ENCODE assay signal across 17 cellular contexts in genomic region chr2:24929230-24929629, GRCh38. TPM values are rescaled to one million over a fixed set of nuclear protein-coding genes. Genes with fewer than 3 reads are reported as not detected.
DNase-seq lines count a peak whose midpoint lies in the region; ATAC-seq and TF ChIP-seq lines count a peak whose summit lies in the region.
"Had no signal": no experiment of that assay in that cellular context is flagged by ENCODE, and none has a peak within 500 bp of the region (broad histone marks: within the 10 kb centered on the region; RNA-seq: fewer than 3 reads in every experiment).

No MANE protein-coding gene starts in this region.

- H3K27me3 ChIP-seq in GM23338 (ENCODE audit: insufficient read depth) (no peaks in the 10 kb centered on the region), GM23248 (replicated peaks; ENCODE audit: insufficient read depth) (no peaks in the 10 kb centered on the region)
- H3K27me3 ChIP-seq: BE2C had no signal

- in situ Hi-C loops in astrocyte of the cerebellum (cut with HindIII; ENCODE audit: low sequenced_read_pairs): no loop called here
- in situ Hi-C loops in GM23248 (cut with MboI): no loop called here

- no peaks in the 10 kb centered on the region; the same call in 1 of the 2 replicates for H3K9me2 ChIP-seq in GM23338 (ENCODE audit: insufficient read depth)
- no peaks in the 10 kb centered on the region for H3K9me2 ChIP-seq in GM23248 (ENCODE audit: insufficient read depth)

- CTCF ChIA-PET in activated CD4-positive, alpha-beta T cell treated with anti-CD3 and anti-CD28 coated beads, Interleukin-2, amount 10 ng/mL, durations not matched to agents 7 days and 5 days (lab: Charles Lee): no interaction called here

- H3K27ac ChIP-seq in GM23338 (ENCODE audit: low read depth): no peak overlapping the region
- no peak overlapping the region for H3K27ac ChIP-seq in GM23248

- POLR2A ChIA-PET in activated CD4-positive, alpha-beta T cell treated with anti-CD3 and anti-CD28 coated beads, Interleukin-2, amount 10 ng/mL, durations not matched to agents 7 days and 5 days (lab: Charles Lee): no interaction called here

- peaks cover 20% of the 10 kb centered on the region for H3K4me1 Mint-ChIP-seq in GM23338
- peaks cover 6% of the 10 kb centered on the region for H3K4me1 Mint-ChIP-seq in activated CD4-positive, alpha-beta T cell treated with anti-CD3 and anti-CD28 coated beads, Interleukin-2, amount 10 ng/mL, durations not matched to agents 7 days and 5 days

- no peaks in the 10 kb centered on the region for H3K36me3 Mint-ChIP-seq in GM23338 (ENCODE audit: low read depth)
- H3K36me3 Mint-ChIP-seq in activated CD4-positive, alpha-beta T cell treated with anti-CD3 and anti-CD28 coated beads, Interleukin-2, amount 10 ng/mL, durations not matched to agents 7 days and 5 days (ENCODE audit: low read depth): no peaks in the 10 kb centered on the region
- H3K36me3 Mint-ChIP-seq: CD4-positive, alpha-beta memory T cell had no signal

- ATAC-seq in GM23338 (no peak), left lobe of liver (no peak)

- no peak overlapping the region for H3K4me2 ChIP-seq in GM23338
- H3K4me2 ChIP-seq in GM23248 (ENCODE audit: unreplicated experiment): no peak overlapping the region

- H3K36me3 ChIP-seq in GM23338 (ENCODE audit: insufficient read depth): no peaks in the 10 kb centered on the region
- no peaks in the 10 kb centered on the region for H3K36me3 ChIP-seq in GM23248 (ENCODE audit: low read depth)
- H3K36me3 ChIP-seq: BE2C had no signal

- H3K4me1 ChIP-seq in GM23338 (ENCODE audit: insufficient read depth) (peaks cover 16% of the 10 kb centered on the region), GM23248 (ENCODE audit: insufficient read depth) (0 out of 2 replicates have a peak, but pooled peaks cover 12% of the 10 kb centered on the region)
- H3K4me1 ChIP-seq: BE2C had no signal

- H3K27ac Mint-ChIP-seq in GM23338: no peak overlapping the region
- H3K27ac Mint-ChIP-seq in activated CD4-positive, alpha-beta T cell treated with anti-CD3 and anti-CD28 coated beads, Interleukin-2, amount 10 ng/mL, durations not matched to agents 7 days and 5 days: no peak overlapping the region
- H3K27ac Mint-ChIP-seq: IgD-negative memory B cell had no signal

- H3K9me3 ChIP-seq in GM23248 (ENCODE audit: low read depth): no peaks in the 10 kb centered on the region
- H3K9me3 ChIP-seq: BE2C had no signal

- no peak overlapping the region for H3K9ac ChIP-seq in GM23248

- H3K4me3 ChIP-seq in GM23338 (no peak overlapping the region), astrocyte of the cerebellum (ENCODE audit: low read depth, low read length) (no peak overlapping the region), GM23248 (no peak overlapping the region)

- no peak overlapping the region for H2AFZ ChIP-seq in GM23338
- no peak overlapping the region for H2AFZ ChIP-seq in GM23248

- H3K4me3 Mint-ChIP-seq in GM23338: no peak overlapping the region
- no peak overlapping the region for H3K4me3 Mint-ChIP-seq in activated CD4-positive, alpha-beta T cell treated with anti-CD3 and anti-CD28 coated beads, Interleukin-2, amount 10 ng/mL, durations not matched to agents 7 days and 5 days
- H3K4me3 Mint-ChIP-seq: CD4-positive, alpha-beta memory T cell; IgD-negative memory B cell had no signal

- H3F3A ChIP-seq in GM23338 (replicated peaks; ENCODE audit: low read depth) (no peaks in the 10 kb centered on the region; the same call in 1 of the 2 replicates), GM23248 (ENCODE audit: insufficient read depth) (no peaks in the 10 kb centered on the region)

- no peaks in the 10 kb centered on the region for H3K27me3 Mint-ChIP-seq in GM23338 (ENCODE audit: insufficient read depth, low read depth, poor library complexity)
- no peaks in the 10 kb centered on the region for H3K27me3 Mint-ChIP-seq in activated CD4-positive, alpha-beta T cell treated with anti-CD3 and anti-CD28 coated beads, Interleukin-2, amount 10 ng/mL, durations not matched to agents 7 days and 5 days
- H3K27me3 Mint-ChIP-seq: CD4-positive, alpha-beta memory T cell had no signal

- DNase-seq in GM23338 (ENCODE audit: low spot score) (peak; percentile 44), HT-29 (ENCODE audit: low spot score) (peak; percentile 28), astrocyte of the cerebellum (ENCODE audit: low read depth) (no peak), left lobe of liver (ENCODE audit: low spot score) (peak; percentile 18), NOMO-1 treated with DMSO at 0.1 percent for 48 hours (lab: John Stamatoyannopoulos, UW; ENCODE audit: unreplicated experiment) (no peak), GM23248 (no peak)
- DNase-seq in activated CD4-positive, alpha-beta T cell treated with anti-CD3 and anti-CD28 coated beads, Interleukin-2, amount 10 ng/mL, durations not matched to agents 7 days and 5 days: no peak
- DNase-seq: BE2C; Calu3; CD4-positive, alpha-beta memory T cell; DMS79 treated with DMSO at 0.1 percent for 48 hours; GOT3; NCI-H1092; NCI-H2227 treated with DMSO at 0.1 percent for 48 hours; NCI-H524; SHP77 treated with DMSO at 0.1 percent for 48 hours had no signal

- H3K79me2 ChIP-seq in GM23338 (replicated peaks; ENCODE audit: insufficient read depth) (no peaks in the 10 kb centered on the region), GM23248 (ENCODE audit: insufficient read depth) (no peaks in the 10 kb centered on the region)

- WGBS in GM23248 (ENCODE audit: low coverage in 1 of 2, low lambda C conversion rate in 2 of 2, missing lambda C conversion rate in 2 of 2), 2 experiments: 82 to 88% methylated on average over 3 of the region's 3 CpGs

- no peaks in the 10 kb centered on the region for H3K9me3 Mint-ChIP-seq in GM23338
- no peaks in the 10 kb centered on the region for H3K9me3 Mint-ChIP-seq in activated CD4-positive, alpha-beta T cell treated with anti-CD3 and anti-CD28 coated beads, Interleukin-2, amount 10 ng/mL, durations not matched to agents 7 days and 5 days
- H3K9me3 Mint-ChIP-seq: CD4-positive, alpha-beta memory T cell had no signal

- TF ChIP-seq CTCF in GM23338 (conservative IDR thresholded peaks at IDR 0.05; ENCODE audit: low read depth in 2 of 2): peak; percentile 27 to 36; a peak in 3 of 4 replicates
- peak; percentile 24 for TF ChIP-seq CTCF in astrocyte of the cerebellum (IDR thresholded peaks at IDR 0.05; ENCODE audit: low read depth, low read length, missing control alignments)

- H4K20me1 ChIP-seq in GM23338 (replicated peaks; ENCODE audit: insufficient read depth) (no peaks in the 10 kb centered on the region), GM23248 (ENCODE audit: insufficient read depth) (no peaks in the 10 kb centered on the region)

TF ChIP-seq in GM23338, 12 proteins besides CTCF, POLR2A, EP300 and RAD21 (continues in another document):
- TF ChIP-seq, protein P1, sequence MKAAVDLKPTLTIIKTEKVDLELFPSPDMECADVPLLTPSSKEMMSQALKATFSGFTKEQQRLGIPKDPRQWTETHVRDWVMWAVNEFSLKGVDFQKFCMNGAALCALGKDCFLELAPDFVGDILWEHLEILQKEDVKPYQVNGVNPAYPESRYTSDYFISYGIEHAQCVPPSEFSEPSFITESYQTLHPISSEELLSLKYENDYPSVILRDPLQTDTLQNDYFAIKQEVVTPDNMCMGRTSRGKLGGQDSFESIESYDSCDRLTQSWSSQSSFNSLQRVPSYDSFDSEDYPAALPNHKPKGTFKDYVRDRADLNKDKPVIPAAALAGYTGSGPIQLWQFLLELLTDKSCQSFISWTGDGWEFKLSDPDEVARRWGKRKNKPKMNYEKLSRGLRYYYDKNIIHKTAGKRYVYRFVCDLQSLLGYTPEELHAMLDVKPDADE (IDR thresholded peaks at IDR 0.05): no peak
- TF ChIP-seq NANOG (IDR thresholded peaks at IDR 0.05; ENCODE audit: borderline replicate concordance) (no peak), REST (IDR thresholded peaks at IDR 0.05; ENCODE audit: unreplicated experiment) (no peak), STAT1 (IDR thresholded peaks at IDR 0.05; ENCODE audit: unreplicated experiment) (no peak)

RNA-seq across cellular contexts. Expression of gene ADCY3, which starts 9.2 kb away (rescaled TPM):
- total RNA-seq in GM23338 (2014; rRNA removed; shearing (Covaris generic)): 30.1 and 32.4 TPM in 2 replicates
- polyA plus RNA-seq in GM23338 (2016; fragmentation: Nextera tagmentation; extraction: Ambion mirVana): 9.5 and 9.7 TPM in 2 replicates
- 78.1 and 80.7 TPM in 2 replicates for total RNA-seq in HT-29 (2014; rRNA removed; shearing (Covaris generic))
- 4.2 TPM for total RNA-seq in left lobe of liver
- 10 to 100 TPM; 60.8 to 67.2 TPM for total RNA-seq in activated CD4-positive, alpha-beta T cell treated with anti-CD3 and anti-CD28 coated beads, Interleukin-2, amount 10 ng/mL, durations not matched to agents 7 days and 5 days
- total RNA-seq in GM23248 (2014; rRNA removed; shearing (Covaris generic)): 42.9 and 47.4 TPM in 2 replicates
- polyA plus RNA-seq in GM23248 (2016; fragmentation: Nextera tagmentation; extraction: Ambion mirVana): 9.1 and 11.6 TPM in 2 replicates

RNA-seq across cellular contexts. Expression of gene DNAJC27, which starts 42.5 kb away (rescaled TPM):
- 2.4 and 5.3 TPM in 2 replicates for total RNA-seq in GM23338 (2014; rRNA removed; shearing (Covaris generic))
- 1.9 and 2.6 TPM in 2 replicates for polyA plus RNA-seq in GM23338 (2016; fragmentation: Nextera tagmentation; extraction: Ambion mirVana)
- 0.89 and 0.92 TPM in 2 replicates for total RNA-seq in HT-29 (2014; rRNA removed; shearing (Covaris generic))
- total RNA-seq in left lobe of liver: 1.9 TPM
- 1 to 10 TPM; 6.0 to 7.7 TPM for total RNA-seq in activated CD4-positive, alpha-beta T cell treated with anti-CD3 and anti-CD28 coated beads, Interleukin-2, amount 10 ng/mL, durations not matched to agents 7 days and 5 days
- total RNA-seq in GM23248 (2014; rRNA removed; shearing (Covaris generic)): 0.76 and 1.3 TPM in 2 replicates
- 2.2 and 2.9 TPM in 2 replicates for polyA plus RNA-seq in GM23248 (2016; fragmentation: Nextera tagmentation; extraction: Ambion mirVana)

Comparison
In these comparisons a context has a peak if more than half of its experiments do, and no peak if none do; other contexts are left out.
1. DNase-seq: peak in GM23338 (single experiment), HT-29 (single experiment) and left lobe of liver (single experiment); none in astrocyte of the cerebellum (single experiment), activated CD4-positive, alpha-beta T cell treated with anti-CD3 and anti-CD28 coated beads, Interleukin-2, amount 10 ng/mL, durations not matched to agents 7 days and 5 days (single experiment), NOMO-1 treated with DMSO at 0.1 percent for 48 hours (single experiment) and GM23248 (single experiment).